ENCODE assay signal across 1 cellular context in genomic region chr15:64503640-64504039, GRCh38.
TF ChIP-seq lines count a peak whose summit lies in the region.

No MANE protein-coding gene starts in this region.

TF ChIP-seq in GM12878, 131 proteins besides CTCF, POLR2A, EP300 and RAD21 (continued from another document):
- TF ChIP-seq ZNF687 (IDR thresholded peaks at IDR 0.05), result 0 out of 2 replicates have a peak, but pooled peaks have one; percentile 33
- TF ChIP-seq YY1 (IDR thresholded peaks at IDR 0.05; ENCODE audit: low read depth, low read length), result no peak
